1 cellular context compared by ENCODE assay signal in the genomic region with DNA sequence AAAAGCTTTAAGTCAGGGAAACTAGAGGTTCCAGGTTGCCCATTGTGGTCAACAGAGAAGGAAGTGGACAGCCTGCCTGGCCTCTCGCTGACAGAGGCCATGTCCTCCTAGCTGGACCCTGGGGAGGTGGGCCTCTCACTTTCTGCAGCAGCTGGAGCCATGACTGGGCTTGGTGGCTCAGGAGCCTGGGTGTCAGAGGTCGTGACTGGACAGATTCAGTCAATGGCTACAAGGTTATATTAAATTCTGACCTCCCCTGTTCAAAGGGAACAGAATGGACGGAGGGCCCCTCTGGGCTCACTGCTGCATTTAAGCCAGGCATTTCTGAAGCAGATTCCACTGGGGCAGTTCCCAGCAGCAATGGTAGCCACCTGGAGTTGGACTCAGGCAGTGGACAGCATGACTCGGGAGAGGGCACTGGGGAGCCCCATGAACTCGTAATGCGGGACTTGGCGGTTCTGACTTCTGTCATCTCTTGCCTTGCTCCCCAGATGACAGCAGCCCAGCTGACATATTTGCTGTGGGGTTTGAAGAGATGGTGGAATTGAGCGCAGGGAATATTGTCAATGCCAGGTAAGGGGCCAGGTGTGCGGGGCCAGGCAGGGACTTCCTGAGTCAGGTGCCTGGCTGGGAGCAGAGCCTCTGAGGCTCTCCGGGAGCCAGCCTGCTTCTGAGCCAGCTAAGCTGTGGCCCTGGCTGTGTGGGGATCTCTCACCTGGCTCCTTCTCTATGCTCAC.
TF ChIP-seq lines count a peak whose summit lies in the region.

No MANE protein-coding gene starts in this region.

TF ChIP-seq in SK-N-SH, 30 proteins besides CTCF, POLR2A, EP300 and RAD21 (continued from another document):
- TF ChIP-seq FOXJ3 (CRISPR knock-in tag; IDR thresholded peaks at IDR 0.05) (no peak), TCF12 (IDR thresholded peaks at IDR 0.05) (no peak), EZH2phosphoT487 (IDR thresholded peaks at IDR 0.05; ENCODE audit: borderline replicate concordance, low read depth) (no peak), MEF2A (IDR thresholded peaks at IDR 0.05; ENCODE audit: borderline replicate concordance, low read depth) (no peak), IRF3 (IDR thresholded peaks at IDR 0.05; ENCODE audit: low read depth, low read length) (no peak), NFIC (IDR thresholded peaks at IDR 0.05; ENCODE audit: borderline replicate concordance) (no peak), POLR2AphosphoS5 (IDR thresholded peaks at IDR 0.05; ENCODE audit: low read depth, low read length) (no peak), RXRA (IDR thresholded peaks at IDR 0.05; ENCODE audit: borderline replicate concordance, low read depth) (no peak), USF1 (IDR thresholded peaks at IDR 0.05; ENCODE audit: borderline replicate concordance, low read depth) (no peak), SMC3 (IDR thresholded peaks at IDR 0.05; ENCODE audit: low read depth, low read length) (no peak), GATA2 (CRISPR knock-in tag; IDR thresholded peaks at IDR 0.05) (no peak), ELF1 (IDR thresholded peaks at IDR 0.05) (no peak)
